Comparison of ENCODE assay signal across 8 cellular contexts in genomic region chr6:116101790-116102189, GRCh38. TPM values are rescaled to one million over a fixed set of nuclear protein-coding genes. Genes with fewer than 3 reads are reported as not detected.
DNase-seq lines count a peak whose midpoint lies in the region; ATAC-seq, FAIRE-seq and TF ChIP-seq lines count a peak whose summit lies in the region.

No MANE protein-coding gene starts in this region.

- H3K36me3 Mint-ChIP-seq in CD14-positive monocyte, result peaks cover 3 to 13% of the 10 kb centered on the region in 2 donors
- peaks cover 5% of the 10 kb centered on the region for H3K36me3 Mint-ChIP-seq in neural progenitor cell

- H3K27ac ChIP-seq in MM.1S (ENCODE audit: low read length) (no peak overlapping the region; the same call in 1 of the 2 replicates), neural progenitor cell (no peak overlapping the region)
- H3K27ac ChIP-seq in effector memory CD4-positive, alpha-beta T cell (ENCODE audit: insufficient read depth, low read length, poor library complexity, severe bottlenecking), result no peak overlapping the region

- peaks cover 6% of the 10 kb centered on the region; the same call in 1 of the 2 replicates for H3K4me1 ChIP-seq in MM.1S (ENCODE audit: low read length)
- peaks cover 26% of the 10 kb centered on the region for H3K4me1 ChIP-seq in effector memory CD4-positive, alpha-beta T cell (ENCODE audit: control insufficient read depth, insufficient read depth, low read length, poor library complexity, severe bottlenecking)
- H3K4me1 ChIP-seq in neural progenitor cell, result peaks cover 47% of the 10 kb centered on the region

- no peak for DNase-seq in CD14-positive monocyte (ENCODE audit: low spot score)
- DNase-seq in MM.1S, result no peak
- DNase-seq in effector memory CD4-positive, alpha-beta T cell, result no peak
- no peak for DNase-seq in neural progenitor cell (ENCODE audit: low spot score)
- no peak for DNase-seq in NCI-H2107 treated with DMSO at 0.1 percent for 48 hours (lab: John Stamatoyannopoulos, UW; ENCODE audit: unreplicated experiment)
- DNase-seq in D721Med (ENCODE audit: insufficient read length, low spot score), result no peak
- DNase-seq in HuH-7.5 (ENCODE audit: low spot score), result no peak

- intact Hi-C loops in CD14-positive monocyte (cut with micrococcal nuclease), result no loop called here

- H3K27me3 ChIP-seq in MM.1S (replicated peaks; ENCODE audit: insufficient read depth, low read length) (no peaks in the 10 kb centered on the region), neural progenitor cell (peaks cover 7% of the 10 kb centered on the region)
- no peaks in the 10 kb centered on the region for H3K27me3 ChIP-seq in effector memory CD4-positive, alpha-beta T cell (replicated peaks; ENCODE audit: control insufficient read depth, insufficient read depth, low read length, poor library complexity, severe bottlenecking)

- TF ChIP-seq CTCF in CD14-positive monocyte (IDR thresholded peaks at IDR 0.05), result no peak
- TF ChIP-seq CTCF in MM.1S (IDR thresholded peaks at IDR 0.05; ENCODE audit: low read length), result no peak
- TF ChIP-seq CTCF in neural progenitor cell (IDR thresholded peaks at IDR 0.05), result no peak
- TF ChIP-seq CTCF in D721Med (IDR thresholded peaks at IDR 0.05; ENCODE audit: insufficient read depth, missing control alignments), result no peak

- H3K27me3 Mint-ChIP-seq in CD14-positive monocyte (ENCODE audit: low read depth in 3 of 3) (no peaks in the 10 kb centered on the region), neural progenitor cell (ENCODE audit: insufficient read depth, low read depth) (peaks cover 5% of the 10 kb centered on the region)

- H3K79me2 ChIP-seq in MM.1S (ENCODE audit: low read length) (peaks cover 21% of the 10 kb centered on the region), neural progenitor cell (ENCODE audit: low read depth) (peaks cover 54% of the 10 kb centered on the region)

- H3K4me1 Mint-ChIP-seq in CD14-positive monocyte (peaks cover 40% of the 10 kb centered on the region), neural progenitor cell (peaks cover 20% of the 10 kb centered on the region)

- H3K9ac ChIP-seq in MM.1S (ENCODE audit: low read length), result peak overlapping the region; percentile 91; the same call in 1 of the 2 replicates
- peak overlapping the region; percentile 68 for H3K9ac ChIP-seq in neural progenitor cell

- H3K4me3 Mint-ChIP-seq in CD14-positive monocyte (peak overlapping the region; percentile 88 to 95), neural progenitor cell (peak overlapping the region; percentile 95)

- no peak for ATAC-seq in HG02852 (IDR thresholded peaks at IDR 0.05; ENCODE audit: unreplicated experiment)

- peaks cover 12% of the 10 kb centered on the region; the same call in 1 of the 2 replicates for H3F3A ChIP-seq in MM.1S (ENCODE audit: insufficient read depth, low read length)
- peaks cover 31% of the 10 kb centered on the region for H3F3A ChIP-seq in neural progenitor cell (ENCODE audit: low read depth)

- H3K9me3 ChIP-seq in MM.1S (replicated peaks; ENCODE audit: insufficient read depth, low read length) (no peaks in the 10 kb centered on the region), neural progenitor cell (ENCODE audit: low read depth) (no peaks in the 10 kb centered on the region)
- H3K9me3 ChIP-seq in effector memory CD4-positive, alpha-beta T cell (ENCODE audit: control insufficient read depth, low read length), result no peaks in the 10 kb centered on the region

- H3K4me2 ChIP-seq in MM.1S (ENCODE audit: low read depth, low read length) (peak overlapping the region; percentile 74), neural progenitor cell (peak overlapping the region; percentile 87)

- H2AFZ ChIP-seq in MM.1S (ENCODE audit: low read length), result 0 out of 2 replicates have a peak overlapping the region, but pooled peaks have one; percentile 96
- H2AFZ ChIP-seq in neural progenitor cell (replicated peaks), result peak overlapping the region; percentile 92

- H3K36me3 ChIP-seq in MM.1S (replicated peaks; ENCODE audit: insufficient read depth, low read length) (no peaks in the 10 kb centered on the region), neural progenitor cell (no peaks in the 10 kb centered on the region)
- H3K36me3 ChIP-seq in effector memory CD4-positive, alpha-beta T cell (ENCODE audit: control insufficient read depth, insufficient read depth, low read length), result no peaks in the 10 kb centered on the region

- no peaks in the 10 kb centered on the region for H4K20me1 ChIP-seq in MM.1S (ENCODE audit: insufficient read depth, low read length)
- no peaks in the 10 kb centered on the region for H4K20me1 ChIP-seq in neural progenitor cell (ENCODE audit: low read depth)

- H3K9me3 Mint-ChIP-seq in CD14-positive monocyte (peaks cover 0 to 3% (median under 1%) of the 10 kb centered on the region in 7 donors), neural progenitor cell (peaks cover under 1% of the 10 kb centered on the region)

- H3K27ac Mint-ChIP-seq in CD14-positive monocyte (peak overlapping the region in 3 of 7 donors; percentile 80 to 87 (median 80)), neural progenitor cell (no peak overlapping the region)

- H3K4me3 ChIP-seq in MM.1S (ENCODE audit: low read length) (peak overlapping the region; percentile 87), neural progenitor cell (peak overlapping the region; percentile 85)
- peak overlapping the region; percentile 91 for H3K4me3 ChIP-seq in effector memory CD4-positive, alpha-beta T cell (ENCODE audit: insufficient read depth, low read depth, low read length, poor library complexity, severe bottlenecking)

- H3K9me2 ChIP-seq in MM.1S (replicated peaks; ENCODE audit: insufficient read depth, low read length), result no peaks in the 10 kb centered on the region

- no peak for FAIRE-seq in D721Med (lab: Jason Lieb, UNC)

RNA-seq across cellular contexts. Expression of gene NT5DC1, which starts 1.1 kb away (rescaled TPM):
- polyA plus RNA-seq in CD14-positive monocyte, result 10 to 100 TPM; 28.3 to 39.0 TPM
- total RNA-seq in neural progenitor cell (ENCODE audit: low replicate concordance), result 19.3 and 21.6 TPM in 2 replicates

RNA-seq across cellular contexts. Expression of gene COL10A1, which starts 24.1 kb away (rescaled TPM):
- not detected for polyA plus RNA-seq in CD14-positive monocyte
- not detected in 2 replicates for total RNA-seq in neural progenitor cell (ENCODE audit: low replicate concordance)

RNA-seq across cellular contexts. Expression of gene FRK, which starts 41.1 kb away (rescaled TPM):
- not detected for polyA plus RNA-seq in CD14-positive monocyte
- 0.11 and 0.15 TPM in 2 replicates for total RNA-seq in neural progenitor cell (ENCODE audit: low replicate concordance)
